Comparison of ENCODE assay signal across 14 cellular contexts in genomic region chr1:42189931-42190853, GRCh38. TPM values are rescaled to one million over a fixed set of nuclear protein-coding genes. Genes with fewer than 3 reads are reported as not detected.
DNase-seq lines count a peak whose midpoint lies in the region; ATAC-seq and TF ChIP-seq lines count a peak whose summit lies in the region.
"Had no signal": no experiment of that assay in that cellular context is flagged by ENCODE, and none has a peak within 500 bp of the region (broad histone marks: within the 10 kb centered on the region; RNA-seq: fewer than 3 reads in every experiment).

No MANE protein-coding gene starts in this region.

- H3K4me3 Mint-ChIP-seq in activated T-cell treated with anti-CD3 and anti-CD28 coated beads, Interleukin-2, amount 50 U/mL, for 72 hours: no peak overlapping the region
- H3K4me3 Mint-ChIP-seq in mesothelial cell of epicardium: no peak overlapping the region
- H3K4me3 Mint-ChIP-seq: CD4-positive, CD25-positive, alpha-beta regulatory T cell had no signal

- peak overlapping the region; percentile 47 for H3K27ac Mint-ChIP-seq in activated T-cell treated with anti-CD3 and anti-CD28 coated beads, Interleukin-2, amount 50 U/mL, for 72 hours
- H3K27ac Mint-ChIP-seq in mesothelial cell of epicardium: peak overlapping the region; percentile 8
- H3K27ac Mint-ChIP-seq: CD4-positive, CD25-positive, alpha-beta regulatory T cell had no signal

- H3K27ac ChIP-seq in tibial artery: no peak overlapping the region
- H3K27ac ChIP-seq: BLaER1, GM23248 had no signal

- ATAC-seq in activated T-cell treated with anti-CD3 and anti-CD28 coated beads, Interleukin-2, amount 50 U/mL, for 72 hours (replicated peaks in 1 of 2): peak in 1 of 2 donors; percentile 33

- H3K27me3 ChIP-seq in H7 (ENCODE audit: control insufficient read depth, insufficient read depth, low read length) (no peaks in the 10 kb centered on the region), tibial artery (no peaks in the 10 kb centered on the region)
- H3K27me3 ChIP-seq: BLaER1 had no signal

- intact Hi-C loops in tibial artery (cut with DNase I; ENCODE audit: low total_unique reads): no loop called here

- peaks cover 9% of the 10 kb centered on the region for H3K4me1 Mint-ChIP-seq in activated T-cell treated with anti-CD3 and anti-CD28 coated beads, Interleukin-2, amount 50 U/mL, for 72 hours (ENCODE audit: low read depth)
- H3K4me1 Mint-ChIP-seq in mesothelial cell of epicardium: peaks cover 20% of the 10 kb centered on the region

- H3K27me3 Mint-ChIP-seq in activated T-cell treated with anti-CD3 and anti-CD28 coated beads, Interleukin-2, amount 50 U/mL, for 72 hours (ENCODE audit: low read depth): no peaks in the 10 kb centered on the region
- H3K27me3 Mint-ChIP-seq in mesothelial cell of epicardium (ENCODE audit: low read depth): no peaks in the 10 kb centered on the region
- H3K27me3 Mint-ChIP-seq: CD4-positive, CD25-positive, alpha-beta regulatory T cell had no signal

- no peaks in the 10 kb centered on the region for H3K4me1 ChIP-seq in tibial artery
- H3K4me1 ChIP-seq: BLaER1 had no signal

- H3K4me3 ChIP-seq in H7 (ENCODE audit: insufficient read depth, low read depth, low read length): no peak overlapping the region
- no peak overlapping the region for H3K4me3 ChIP-seq in tibial artery
- H3K4me3 ChIP-seq: BLaER1, GM23248 had no signal

- DNase-seq in activated T-cell treated with anti-CD3 and anti-CD28 coated beads, Interleukin-2, amount 50 U/mL, for 72 hours: no peak
- DNase-seq in activated T-cell treated with anti-CD3 and anti-CD28 coated beads, Interleukin-2, amount 50 U/mL, for 1 hour: no peak
- DNase-seq in amniotic epithelial cell (ENCODE audit: low read depth) (peak; percentile 62), mesothelial cell of epicardium (ENCODE audit: low spot score in 2 of 2, unreplicated experiment in 2 of 2) (no peak), H7 (no peak), tibial artery (no peak), NCI-H748 treated with DMSO at 0.1 percent for 48 hours (lab: John Stamatoyannopoulos, UW) (no peak)
- DNase-seq: 8988T; AML-193; CD4-positive, CD25-positive, alpha-beta regulatory T cell; DMS53; GF-D8; GM23248 had no signal

- no peaks in the 10 kb centered on the region for H3K9me3 ChIP-seq in tibial artery
- H3K9me3 ChIP-seq: BLaER1 had no signal

- H3K36me3 ChIP-seq in H7 (replicated peaks; ENCODE audit: control insufficient read depth, insufficient read depth, low read length): peaks cover 6% of the 10 kb centered on the region
- peaks cover 6 to 60% (median 40%) of the 10 kb centered on the region in 3 donors for H3K36me3 ChIP-seq in tibial artery

- no peaks in the 10 kb centered on the region for H3K9me3 Mint-ChIP-seq in activated T-cell treated with anti-CD3 and anti-CD28 coated beads, Interleukin-2, amount 50 U/mL, for 72 hours
- H3K9me3 Mint-ChIP-seq in mesothelial cell of epicardium: no peaks in the 10 kb centered on the region
- H3K9me3 Mint-ChIP-seq: CD4-positive, CD25-positive, alpha-beta regulatory T cell had no signal

- H3K36me3 Mint-ChIP-seq in activated T-cell treated with anti-CD3 and anti-CD28 coated beads, Interleukin-2, amount 50 U/mL, for 72 hours (ENCODE audit: insufficient read depth in 2 of 2): peaks cover 6 to 12% of the 10 kb centered on the region in 2 donors
- peaks cover 49% of the 10 kb centered on the region for H3K36me3 Mint-ChIP-seq in mesothelial cell of epicardium

- TF ChIP-seq CTCF in mesothelial cell of epicardium (IDR thresholded peaks at IDR 0.05; ENCODE audit: unreplicated experiment) (no peak), tibial artery (IDR thresholded peaks at IDR 0.05) (no peak)

RNA-seq across cellular contexts. Expression of gene GUCA2A, which starts 25.6 kb away (rescaled TPM):
- total RNA-seq in activated T-cell treated with anti-CD3 and anti-CD28 coated beads, Interleukin-2, amount 50 U/mL, for 72 hours: not detected
- total RNA-seq in mesothelial cell of epicardium: not detected in 3 replicates
- total RNA-seq in H7 (2014; rRNA removed; shearing (Covaris generic)): not detected in 2 replicates
- total RNA-seq: CD4-positive, CD25-positive, alpha-beta regulatory T cell; GM23248 had no signal

RNA-seq across cellular contexts. Expression of gene GUCA2B, which starts 37.0 kb away (rescaled TPM):
- total RNA-seq in activated T-cell treated with anti-CD3 and anti-CD28 coated beads, Interleukin-2, amount 50 U/mL, for 72 hours: not detected
- total RNA-seq in mesothelial cell of epicardium: not detected in 3 replicates
- not detected in 2 replicates for total RNA-seq in H7 (2014; rRNA removed; shearing (Covaris generic))
- total RNA-seq: CD4-positive, CD25-positive, alpha-beta regulatory T cell; GM23248 had no signal
